Comparison of ENCODE assay signal across 8 cellular contexts in genomic region chr18:60549338-60549960, GRCh38.
DNase-seq lines count a peak whose midpoint lies in the region; ATAC-seq and TF ChIP-seq lines count a peak whose summit lies in the region.

No MANE protein-coding gene starts in this region.

- TF ChIP-seq CTCF in kidney epithelial cell (IDR thresholded peaks at IDR 0.05; ENCODE audit: insufficient read depth, low read length, poor library complexity, severe bottlenecking) (peak; percentile 74), uterus (IDR thresholded peaks at IDR 0.05) (peak; percentile 50 to 74 (median 52))

- H3K4me1 ChIP-seq in uterus: no peaks in the 10 kb centered on the region

- no peak overlapping the region for H3K27ac ChIP-seq in uterus

- H3K4me3 ChIP-seq in kidney epithelial cell (ENCODE audit: low read depth, low read length) (no peak overlapping the region), uterus (no peak overlapping the region)

- H3K9me3 ChIP-seq in uterus: no peaks in the 10 kb centered on the region

- H3K27me3 ChIP-seq in kidney epithelial cell (ENCODE audit: control insufficient read depth, insufficient read depth, low read length): no peaks in the 10 kb centered on the region
- H3K27me3 ChIP-seq in uterus: no peaks in the 10 kb centered on the region

- H3K36me3 ChIP-seq in kidney epithelial cell (ENCODE audit: control insufficient read depth, insufficient read depth, low read length) (no peaks in the 10 kb centered on the region), uterus (no peaks in the 10 kb centered on the region)

- ATAC-seq in HG03439 (IDR thresholded peaks at IDR 0.05; ENCODE audit: unreplicated experiment) (peak; percentile 80), GM19328 (IDR thresholded peaks at IDR 0.05; ENCODE audit: unreplicated experiment) (no peak)

- TF ChIP-seq POLR2A in uterus (IDR thresholded peaks at IDR 0.05): no peak

- intact Hi-C loops in uterus (cut with DNase I; ENCODE audit: low total_unique reads): no loop called here

- DNase-seq in stimulated activated CD4-positive, alpha-beta T cell treated with anti-CD3 and anti-CD28 coated beads, Interleukin-15, amount 100 ng/mL, for 24 hours: peak; percentile 10
- DNase-seq in stimulated activated CD4-positive, alpha-beta T cell treated with anti-CD3 and anti-CD28 coated beads, Interleukin-4, amount 100 ng/mL, for 1 hour: no peak
- peak; percentile 55 for DNase-seq in NCI-H460 (ENCODE audit: extremely low read depth, low read depth)
- peak; percentile 71 for DNase-seq in astrocyte of the hippocampus (ENCODE audit: low read depth, low spot score)
- peak; percentile 49 for DNase-seq in kidney epithelial cell (ENCODE audit: low read depth)
- no peak for DNase-seq in uterus

Comparison
In these comparisons a context has a peak if more than half of its experiments do, and no peak if none do; other contexts are left out.
1. DNase-seq: peak in stimulated activated CD4-positive, alpha-beta T cell treated with anti-CD3 and anti-CD28 coated beads, Interleukin-15, amount 100 ng/mL, for 24 hours (single experiment), NCI-H460 (single experiment), astrocyte of the hippocampus (single experiment) and kidney epithelial cell (single experiment); none in stimulated activated CD4-positive, alpha-beta T cell treated with anti-CD3 and anti-CD28 coated beads, Interleukin-4, amount 100 ng/mL, for 1 hour (single experiment) and uterus (0 of 2).